Comparison of ENCODE assay signal across 5 cellular contexts in the genomic region with DNA sequence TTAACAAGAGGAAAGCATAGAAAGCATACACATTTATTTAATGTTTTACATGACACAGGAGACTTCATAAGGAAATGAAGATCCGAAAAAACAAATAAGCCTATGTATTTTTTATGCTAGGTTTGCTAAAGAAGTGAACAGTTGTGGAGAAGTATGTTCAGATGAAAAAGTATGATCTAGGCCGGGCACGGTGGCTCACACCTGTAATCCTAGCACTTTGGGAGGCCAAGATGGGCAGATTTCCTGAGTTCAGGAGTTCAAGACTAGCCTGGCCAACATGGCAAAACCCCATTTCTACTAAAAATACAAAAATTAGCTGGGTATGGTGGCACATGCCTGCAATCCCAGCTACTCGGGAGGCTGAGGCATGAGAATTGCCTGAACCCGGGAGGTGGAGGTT.
DNase-seq lines count a peak whose midpoint lies in the region; ATAC-seq and TF ChIP-seq lines count a peak whose summit lies in the region.
"Not testable (repeated sequence)": the region's sequence is repeated elsewhere in the genome, so short reads cannot be mapped to it uniquely, and the experiment has no call there.

No MANE protein-coding gene starts in this region.

- H3K79me2 ChIP-seq in neural progenitor cell (ENCODE audit: low read depth): not testable (repeated sequence)

- not testable (repeated sequence) for H3K27ac Mint-ChIP-seq in natural killer cell treated with Interleukin-12 subunit alpha and Interleukin-12 subunit beta and Interleukin-15 and Interleukin-18, amount 100 ng/mL, for 72 hours
- peak overlapping the region; percentile 87 for H3K27ac Mint-ChIP-seq in neural progenitor cell

- not testable (repeated sequence) for H4K20me1 ChIP-seq in neural progenitor cell (ENCODE audit: low read depth)

- H3K4me2 ChIP-seq in neural progenitor cell: not testable (repeated sequence)

- H3K4me1 ChIP-seq in neural progenitor cell: peaks cover 26% of the 10 kb centered on the region
- not testable (repeated sequence) for H3K4me1 ChIP-seq in upper lobe of right lung

- H3K9me3 Mint-ChIP-seq in natural killer cell treated with Interleukin-12 subunit alpha and Interleukin-12 subunit beta and Interleukin-15 and Interleukin-18, amount 100 ng/mL, for 72 hours: not testable (repeated sequence)
- H3K9me3 Mint-ChIP-seq in neural progenitor cell: peaks cover 12% of the 10 kb centered on the region

- H3F3A ChIP-seq in neural progenitor cell (ENCODE audit: low read depth): peaks cover 10% of the 10 kb centered on the region

- not testable (repeated sequence) for H2AFZ ChIP-seq in neural progenitor cell (replicated peaks)

- H3K36me3 Mint-ChIP-seq in natural killer cell treated with Interleukin-12 subunit alpha and Interleukin-12 subunit beta and Interleukin-15 and Interleukin-18, amount 100 ng/mL, for 72 hours; neural progenitor cell: not testable (repeated sequence)

- H3K4me1 Mint-ChIP-seq in natural killer cell treated with Interleukin-12 subunit alpha and Interleukin-12 subunit beta and Interleukin-15 and Interleukin-18, amount 100 ng/mL, for 72 hours (ENCODE audit: low read depth in 2 of 2): not testable (repeated sequence)
- peaks cover 30% of the 10 kb centered on the region for H3K4me1 Mint-ChIP-seq in neural progenitor cell

- peak overlapping the region; percentile 91 for H3K27ac ChIP-seq in WERI-Rb-1
- not testable (repeated sequence) for H3K27ac ChIP-seq in neural progenitor cell, upper lobe of right lung

- not testable (repeated sequence) for H3K36me3 ChIP-seq in WERI-Rb-1, neural progenitor cell, upper lobe of right lung

- not testable (repeated sequence) for H3K27me3 ChIP-seq in WERI-Rb-1 (ENCODE audit: insufficient read depth, low read depth, severe bottlenecking); neural progenitor cell
- H3K27me3 ChIP-seq in upper lobe of right lung: peaks cover 16% of the 10 kb centered on the region

- not testable (repeated sequence) for DNase-seq in WERI-Rb-1; neural progenitor cell (ENCODE audit: low spot score)
- DNase-seq in islet precursor cell (peak; percentile 4), upper lobe of right lung (peak; percentile 10)
- DNase-seq in natural killer cell treated with Interleukin-12 subunit alpha and Interleukin-12 subunit beta and Interleukin-15 and Interleukin-18, amount 100 ng/mL, for 72 hours (ENCODE audit: low spot score): peak; percentile 20

- not testable (repeated sequence) for H3K4me3 ChIP-seq in WERI-Rb-1 (ENCODE audit: low read depth, low read length); neural progenitor cell; upper lobe of right lung

- H3K4me3 Mint-ChIP-seq in natural killer cell treated with Interleukin-12 subunit alpha and Interleukin-12 subunit beta and Interleukin-15 and Interleukin-18, amount 100 ng/mL, for 72 hours; neural progenitor cell: not testable (repeated sequence)

- not testable (repeated sequence) for H3K9ac ChIP-seq in neural progenitor cell

- peaks cover 33 to 48% of the 10 kb centered on the region in 2 donors for H3K27me3 Mint-ChIP-seq in natural killer cell treated with Interleukin-12 subunit alpha and Interleukin-12 subunit beta and Interleukin-15 and Interleukin-18, amount 100 ng/mL, for 72 hours
- H3K27me3 Mint-ChIP-seq in neural progenitor cell (ENCODE audit: insufficient read depth, low read depth): not testable (repeated sequence)

- intact Hi-C loops in upper lobe of right lung (cut with DNase I): not testable (repeated sequence)

- H3K9me3 ChIP-seq in WERI-Rb-1 (ENCODE audit: severe bottlenecking); neural progenitor cell (ENCODE audit: low read depth); upper lobe of right lung: not testable (repeated sequence)

- not testable (repeated sequence) for ATAC-seq in natural killer cell treated with Interleukin-12 subunit alpha and Interleukin-12 subunit beta and Interleukin-15 and Interleukin-18, amount 100 ng/mL, for 72 hours; upper lobe of right lung

- TF ChIP-seq CTCF in WERI-Rb-1 (IDR thresholded peaks at IDR 0.05; ENCODE audit: low read depth, low read length); neural progenitor cell (IDR thresholded peaks at IDR 0.05); upper lobe of right lung (IDR thresholded peaks at IDR 0.05): not testable (repeated sequence)
